ENCODE assay signal across 3 cellular contexts in the genomic region with DNA sequence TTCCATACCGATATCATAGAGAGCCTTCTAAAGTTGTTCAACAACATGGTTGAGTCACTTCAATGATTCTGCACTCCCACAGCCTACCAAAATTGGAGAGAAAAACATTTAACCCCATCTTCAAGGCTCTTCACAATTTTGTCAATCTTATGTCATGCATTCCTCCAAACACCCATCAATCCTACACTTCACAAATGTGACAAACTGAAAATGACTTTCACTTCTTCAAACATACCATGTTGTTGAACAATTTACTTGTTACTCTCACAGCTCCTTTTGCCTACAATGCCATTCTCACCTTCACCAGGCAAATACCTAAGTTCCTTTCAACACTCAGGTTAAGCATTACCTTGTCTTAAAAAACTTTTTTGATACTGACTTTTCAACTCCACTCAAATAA.
TF ChIP-seq lines count a peak whose summit lies in the region.

No MANE protein-coding gene starts in this region.

TF ChIP-seq in SK-N-SH, 30 proteins besides CTCF, POLR2A, EP300 and RAD21:
- TF ChIP-seq TAF1 (IDR thresholded peaks at IDR 0.05; ENCODE audit: borderline replicate concordance, low read depth, low read length) (no peak), GATA2 (CRISPR knock-in tag; IDR thresholded peaks at IDR 0.05) (no peak), NRF1 (IDR thresholded peaks at IDR 0.05; ENCODE audit: low read depth, low read length) (no peak), TCF12 (IDR thresholded peaks at IDR 0.05) (no peak), SIN3A (IDR thresholded peaks at IDR 0.05; ENCODE audit: borderline replicate concordance, low read depth, low read length) (no peak), YY1 (IDR thresholded peaks at IDR 0.05; ENCODE audit: low read depth) (no peak), ELF1 (IDR thresholded peaks at IDR 0.05) (no peak), RXRA (IDR thresholded peaks at IDR 0.05; ENCODE audit: borderline replicate concordance, low read depth) (no peak), TEAD4 (IDR thresholded peaks at IDR 0.05; ENCODE audit: borderline replicate concordance, insufficient read depth) (no peak)
- TF ChIP-seq, protein P1, sequence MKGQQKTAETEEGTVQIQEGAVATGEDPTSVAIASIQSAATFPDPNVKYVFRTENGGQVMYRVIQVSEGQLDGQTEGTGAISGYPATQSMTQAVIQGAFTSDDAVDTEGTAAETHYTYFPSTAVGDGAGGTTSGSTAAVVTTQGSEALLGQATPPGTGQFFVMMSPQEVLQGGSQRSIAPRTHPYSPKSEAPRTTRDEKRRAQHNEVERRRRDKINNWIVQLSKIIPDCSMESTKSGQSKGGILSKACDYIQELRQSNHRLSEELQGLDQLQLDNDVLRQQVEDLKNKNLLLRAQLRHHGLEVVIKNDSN (IDR thresholded peaks at IDR 0.05; ENCODE audit: borderline replicate concordance, low read depth), result no peak
- TF ChIP-seq, protein P2, sequence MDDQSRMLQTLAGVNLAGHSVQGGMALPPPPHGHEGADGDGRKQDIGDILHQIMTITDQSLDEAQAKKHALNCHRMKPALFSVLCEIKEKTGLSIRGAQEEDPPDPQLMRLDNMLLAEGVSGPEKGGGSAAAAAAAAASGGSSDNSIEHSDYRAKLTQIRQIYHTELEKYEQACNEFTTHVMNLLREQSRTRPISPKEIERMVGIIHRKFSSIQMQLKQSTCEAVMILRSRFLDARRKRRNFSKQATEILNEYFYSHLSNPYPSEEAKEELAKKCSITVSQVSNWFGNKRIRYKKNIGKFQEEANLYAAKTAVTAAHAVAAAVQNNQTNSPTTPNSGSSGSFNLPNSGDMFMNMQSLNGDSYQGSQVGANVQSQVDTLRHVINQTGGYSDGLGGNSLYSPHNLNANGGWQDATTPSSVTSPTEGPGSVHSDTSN (IDR thresholded peaks at IDR 0.05), result no peak
- TF ChIP-seq, protein P3, sequence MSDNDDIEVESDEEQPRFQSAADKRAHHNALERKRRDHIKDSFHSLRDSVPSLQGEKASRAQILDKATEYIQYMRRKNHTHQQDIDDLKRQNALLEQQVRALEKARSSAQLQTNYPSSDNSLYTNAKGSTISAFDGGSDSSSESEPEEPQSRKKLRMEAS (IDR thresholded peaks at IDR 0.05; ENCODE audit: low read depth), result no peak

TF ChIP-seq in SK-N-SH treated with all-trans-retinoic acid at 6 μM for 48 hours, 23 proteins besides CTCF, POLR2A, EP300 and RAD21:
- no peak for TF ChIP-seq ZNF565 (CRISPR knock-in tag; conservative IDR thresholded peaks at IDR 0.05; ENCODE audit: low read depth)
- no peak for TF ChIP-seq GLIS3 (CRISPR knock-in tag; IDR thresholded peaks at IDR 0.05)
- TF ChIP-seq ZC3H10 (CRISPR knock-in tag; IDR thresholded peaks at IDR 0.05), result no peak
- no peak for TF ChIP-seq BACH2 (CRISPR knock-in tag; IDR thresholded peaks at IDR 0.05; ENCODE audit: borderline replicate concordance)
- TF ChIP-seq TCF4 (CRISPR knock-in tag; IDR thresholded peaks at IDR 0.05; ENCODE audit: borderline replicate concordance), result no peak
- TF ChIP-seq, protein P4, sequence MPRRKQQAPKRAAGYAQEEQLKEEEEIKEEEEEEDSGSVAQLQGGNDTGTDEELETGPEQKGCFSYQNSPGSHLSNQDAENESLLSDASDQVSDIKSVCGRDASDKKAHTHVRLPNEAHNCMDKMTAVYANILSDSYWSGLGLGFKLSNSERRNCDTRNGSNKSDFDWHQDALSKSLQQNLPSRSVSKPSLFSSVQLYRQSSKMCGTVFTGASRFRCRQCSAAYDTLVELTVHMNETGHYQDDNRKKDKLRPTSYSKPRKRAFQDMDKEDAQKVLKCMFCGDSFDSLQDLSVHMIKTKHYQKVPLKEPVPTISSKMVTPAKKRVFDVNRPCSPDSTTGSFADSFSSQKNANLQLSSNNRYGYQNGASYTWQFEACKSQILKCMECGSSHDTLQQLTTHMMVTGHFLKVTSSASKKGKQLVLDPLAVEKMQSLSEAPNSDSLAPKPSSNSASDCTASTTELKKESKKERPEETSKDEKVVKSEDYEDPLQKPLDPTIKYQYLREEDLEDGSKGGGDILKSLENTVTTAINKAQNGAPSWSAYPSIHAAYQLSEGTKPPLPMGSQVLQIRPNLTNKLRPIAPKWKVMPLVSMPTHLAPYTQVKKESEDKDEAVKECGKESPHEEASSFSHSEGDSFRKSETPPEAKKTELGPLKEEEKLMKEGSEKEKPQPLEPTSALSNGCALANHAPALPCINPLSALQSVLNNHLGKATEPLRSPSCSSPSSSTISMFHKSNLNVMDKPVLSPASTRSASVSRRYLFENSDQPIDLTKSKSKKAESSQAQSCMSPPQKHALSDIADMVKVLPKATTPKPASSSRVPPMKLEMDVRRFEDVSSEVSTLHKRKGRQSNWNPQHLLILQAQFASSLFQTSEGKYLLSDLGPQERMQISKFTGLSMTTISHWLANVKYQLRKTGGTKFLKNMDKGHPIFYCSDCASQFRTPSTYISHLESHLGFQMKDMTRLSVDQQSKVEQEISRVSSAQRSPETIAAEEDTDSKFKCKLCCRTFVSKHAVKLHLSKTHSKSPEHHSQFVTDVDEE (CRISPR knock-in tag; IDR thresholded peaks at IDR 0.05), result no peak
- TF ChIP-seq TOX (CRISPR knock-in tag; IDR thresholded peaks at IDR 0.05; ENCODE audit: borderline replicate concordance), result no peak
- no peak for TF ChIP-seq PPARA (CRISPR knock-in tag; IDR thresholded peaks at IDR 0.05; ENCODE audit: borderline replicate concordance)
- TF ChIP-seq ESRRG (CRISPR knock-in tag; IDR thresholded peaks at IDR 0.05), result no peak
- TF ChIP-seq, protein P5, sequence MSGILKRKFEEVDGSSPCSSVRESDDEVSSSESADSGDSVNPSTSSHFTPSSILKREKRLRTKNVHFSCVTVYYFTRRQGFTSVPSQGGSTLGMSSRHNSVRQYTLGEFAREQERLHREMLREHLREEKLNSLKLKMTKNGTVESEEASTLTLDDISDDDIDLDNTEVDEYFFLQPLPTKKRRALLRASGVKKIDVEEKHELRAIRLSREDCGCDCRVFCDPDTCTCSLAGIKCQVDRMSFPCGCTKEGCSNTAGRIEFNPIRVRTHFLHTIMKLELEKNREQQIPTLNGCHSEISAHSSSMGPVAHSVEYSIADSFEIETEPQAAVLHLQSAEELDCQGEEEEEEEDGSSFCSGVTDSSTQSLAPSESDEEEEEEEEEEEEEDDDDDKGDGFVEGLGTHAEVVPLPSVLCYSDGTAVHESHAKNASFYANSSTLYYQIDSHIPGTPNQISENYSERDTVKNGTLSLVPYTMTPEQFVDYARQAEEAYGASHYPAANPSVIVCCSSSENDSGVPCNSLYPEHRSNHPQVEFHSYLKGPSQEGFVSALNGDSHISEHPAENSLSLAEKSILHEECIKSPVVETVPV (CRISPR knock-in tag; IDR thresholded peaks at IDR 0.05), result no peak
- no peak for TF ChIP-seq RARB (CRISPR knock-in tag; IDR thresholded peaks at IDR 0.05)
- TF ChIP-seq SNAI2 (CRISPR knock-in tag; IDR thresholded peaks at IDR 0.05), result no peak
- TF ChIP-seq CSDC2 (CRISPR knock-in tag; IDR thresholded peaks at IDR 0.05), result no peak
- TF ChIP-seq, protein P6, sequence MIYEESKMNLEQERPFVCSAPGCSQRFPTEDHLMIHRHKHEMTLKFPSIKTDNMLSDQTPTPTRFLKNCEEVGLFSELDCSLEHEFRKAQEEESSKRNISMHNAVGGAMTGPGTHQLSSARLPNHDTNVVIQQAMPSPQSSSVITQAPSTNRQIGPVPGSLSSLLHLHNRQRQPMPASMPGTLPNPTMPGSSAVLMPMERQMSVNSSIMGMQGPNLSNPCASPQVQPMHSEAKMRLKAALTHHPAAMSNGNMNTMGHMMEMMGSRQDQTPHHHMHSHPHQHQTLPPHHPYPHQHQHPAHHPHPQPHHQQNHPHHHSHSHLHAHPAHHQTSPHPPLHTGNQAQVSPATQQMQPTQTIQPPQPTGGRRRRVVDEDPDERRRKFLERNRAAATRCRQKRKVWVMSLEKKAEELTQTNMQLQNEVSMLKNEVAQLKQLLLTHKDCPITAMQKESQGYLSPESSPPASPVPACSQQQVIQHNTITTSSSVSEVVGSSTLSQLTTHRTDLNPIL (CRISPR knock-in tag; IDR thresholded peaks at IDR 0.05; ENCODE audit: low read depth), result no peak
- TF ChIP-seq OSR1 (CRISPR knock-in tag; IDR thresholded peaks at IDR 0.05), result no peak
- TF ChIP-seq, protein P7, sequence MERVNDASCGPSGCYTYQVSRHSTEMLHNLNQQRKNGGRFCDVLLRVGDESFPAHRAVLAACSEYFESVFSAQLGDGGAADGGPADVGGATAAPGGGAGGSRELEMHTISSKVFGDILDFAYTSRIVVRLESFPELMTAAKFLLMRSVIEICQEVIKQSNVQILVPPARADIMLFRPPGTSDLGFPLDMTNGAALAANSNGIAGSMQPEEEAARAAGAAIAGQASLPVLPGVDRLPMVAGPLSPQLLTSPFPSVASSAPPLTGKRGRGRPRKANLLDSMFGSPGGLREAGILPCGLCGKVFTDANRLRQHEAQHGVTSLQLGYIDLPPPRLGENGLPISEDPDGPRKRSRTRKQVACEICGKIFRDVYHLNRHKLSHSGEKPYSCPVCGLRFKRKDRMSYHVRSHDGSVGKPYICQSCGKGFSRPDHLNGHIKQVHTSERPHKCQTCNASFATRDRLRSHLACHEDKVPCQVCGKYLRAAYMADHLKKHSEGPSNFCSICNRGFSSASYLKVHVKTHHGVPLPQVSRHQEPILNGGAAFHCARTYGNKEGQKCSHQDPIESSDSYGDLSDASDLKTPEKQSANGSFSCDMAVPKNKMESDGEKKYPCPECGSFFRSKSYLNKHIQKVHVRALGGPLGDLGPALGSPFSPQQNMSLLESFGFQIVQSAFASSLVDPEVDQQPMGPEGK (CRISPR knock-in tag; IDR thresholded peaks at IDR 0.05; ENCODE audit: borderline replicate concordance), result no peak
TF ChIP-seq in SK-N-SH treated with all-trans-retinoic acid at 6 μM for 48 hours: peak in this region for 0.

TF ChIP-seq in GM12878, 131 proteins besides CTCF, POLR2A, EP300 and RAD21 (continues in another document):
- TF ChIP-seq ASH2L (IDR thresholded peaks at IDR 0.05; ENCODE audit: borderline replicate concordance, low read depth) (no peak), ZNF274 (IDR thresholded peaks at IDR 0.05; ENCODE audit: insufficient read depth, insufficient read length) (no peak), RB1 (IDR thresholded peaks at IDR 0.05; ENCODE audit: borderline replicate concordance) (no peak; the same call in 1 of the 2 replicates), STAT3 (IDR thresholded peaks at IDR 0.05; ENCODE audit: low read depth, low read length) (no peak), SIX5 (IDR thresholded peaks at IDR 0.05; ENCODE audit: low read depth, low read length, severe bottlenecking) (no peak), IKZF2 (IDR thresholded peaks at IDR 0.05) (peak in 1 of 2 experiments; percentile 28; a peak in 2 of 4 replicates), TCF12 (IDR thresholded peaks at IDR 0.05; ENCODE audit: low read depth, low read length) (no peak), IRF4 (IDR thresholded peaks at IDR 0.05; ENCODE audit: low read depth, low read length) (no peak), PAX5 (IDR thresholded peaks at IDR 0.05; ENCODE audit: borderline replicate concordance, low read depth, low read length) (no peak), MTA2 (IDR thresholded peaks at IDR 0.05; ENCODE audit: low read depth) (peak; percentile 62), ATF7 (IDR thresholded peaks at IDR 0.05; ENCODE audit: low read depth) (peak; percentile 67; the same call in 1 of the 2 replicates), HDAC6 (IDR thresholded peaks at IDR 0.05; ENCODE audit: unreplicated experiment) (no peak)
- TF ChIP-seq, protein P8, sequence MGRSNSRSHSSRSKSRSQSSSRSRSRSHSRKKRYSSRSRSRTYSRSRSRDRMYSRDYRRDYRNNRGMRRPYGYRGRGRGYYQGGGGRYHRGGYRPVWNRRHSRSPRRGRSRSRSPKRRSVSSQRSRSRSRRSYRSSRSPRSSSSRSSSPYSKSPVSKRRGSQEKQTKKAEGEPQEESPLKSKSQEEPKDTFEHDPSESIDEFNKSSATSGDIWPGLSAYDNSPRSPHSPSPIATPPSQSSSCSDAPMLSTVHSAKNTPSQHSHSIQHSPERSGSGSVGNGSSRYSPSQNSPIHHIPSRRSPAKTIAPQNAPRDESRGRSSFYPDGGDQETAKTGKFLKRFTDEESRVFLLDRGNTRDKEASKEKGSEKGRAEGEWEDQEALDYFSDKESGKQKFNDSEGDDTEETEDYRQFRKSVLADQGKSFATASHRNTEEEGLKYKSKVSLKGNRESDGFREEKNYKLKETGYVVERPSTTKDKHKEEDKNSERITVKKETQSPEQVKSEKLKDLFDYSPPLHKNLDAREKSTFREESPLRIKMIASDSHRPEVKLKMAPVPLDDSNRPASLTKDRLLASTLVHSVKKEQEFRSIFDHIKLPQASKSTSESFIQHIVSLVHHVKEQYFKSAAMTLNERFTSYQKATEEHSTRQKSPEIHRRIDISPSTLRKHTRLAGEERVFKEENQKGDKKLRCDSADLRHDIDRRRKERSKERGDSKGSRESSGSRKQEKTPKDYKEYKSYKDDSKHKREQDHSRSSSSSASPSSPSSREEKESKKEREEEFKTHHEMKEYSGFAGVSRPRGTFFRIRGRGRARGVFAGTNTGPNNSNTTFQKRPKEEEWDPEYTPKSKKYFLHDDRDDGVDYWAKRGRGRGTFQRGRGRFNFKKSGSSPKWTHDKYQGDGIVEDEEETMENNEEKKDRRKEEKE (IDR thresholded peaks at IDR 0.05), result no peak
- TF ChIP-seq, protein P9, sequence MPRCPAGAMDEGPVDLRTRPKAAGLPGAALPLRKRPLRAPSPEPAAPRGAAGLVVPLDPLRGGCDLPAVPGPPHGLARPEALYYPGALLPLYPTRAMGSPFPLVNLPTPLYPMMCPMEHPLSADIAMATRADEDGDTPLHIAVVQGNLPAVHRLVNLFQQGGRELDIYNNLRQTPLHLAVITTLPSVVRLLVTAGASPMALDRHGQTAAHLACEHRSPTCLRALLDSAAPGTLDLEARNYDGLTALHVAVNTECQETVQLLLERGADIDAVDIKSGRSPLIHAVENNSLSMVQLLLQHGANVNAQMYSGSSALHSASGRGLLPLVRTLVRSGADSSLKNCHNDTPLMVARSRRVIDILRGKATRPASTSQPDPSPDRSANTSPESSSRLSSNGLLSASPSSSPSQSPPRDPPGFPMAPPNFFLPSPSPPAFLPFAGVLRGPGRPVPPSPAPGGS (IDR thresholded peaks at IDR 0.05; ENCODE audit: borderline replicate concordance, insufficient read depth, low read depth, low read length, poor library complexity, severe bottlenecking), result no peak
- TF ChIP-seq, protein P10, sequence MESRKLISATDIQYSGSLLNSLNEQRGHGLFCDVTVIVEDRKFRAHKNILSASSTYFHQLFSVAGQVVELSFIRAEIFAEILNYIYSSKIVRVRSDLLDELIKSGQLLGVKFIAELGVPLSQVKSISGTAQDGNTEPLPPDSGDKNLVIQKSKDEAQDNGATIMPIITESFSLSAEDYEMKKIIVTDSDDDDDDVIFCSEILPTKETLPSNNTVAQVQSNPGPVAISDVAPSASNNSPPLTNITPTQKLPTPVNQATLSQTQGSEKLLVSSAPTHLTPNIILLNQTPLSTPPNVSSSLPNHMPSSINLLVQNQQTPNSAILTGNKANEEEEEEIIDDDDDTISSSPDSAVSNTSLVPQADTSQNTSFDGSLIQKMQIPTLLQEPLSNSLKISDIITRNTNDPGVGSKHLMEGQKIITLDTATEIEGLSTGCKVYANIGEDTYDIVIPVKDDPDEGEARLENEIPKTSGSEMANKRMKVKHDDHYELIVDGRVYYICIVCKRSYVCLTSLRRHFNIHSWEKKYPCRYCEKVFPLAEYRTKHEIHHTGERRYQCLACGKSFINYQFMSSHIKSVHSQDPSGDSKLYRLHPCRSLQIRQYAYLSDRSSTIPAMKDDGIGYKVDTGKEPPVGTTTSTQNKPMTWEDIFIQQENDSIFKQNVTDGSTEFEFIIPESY (IDR thresholded peaks at IDR 0.05), result no peak
